In genomic region chr12:50925342-50925651, GRCh38 we compare ENCODE assay signal across 8 cellular contexts. TPM values are rescaled to one million over a fixed set of nuclear protein-coding genes. Genes with fewer than 3 reads are reported as not detected.
DNase-seq lines count a peak whose midpoint lies in the region; ATAC-seq lines count a peak whose summit lies in the region.

No MANE protein-coding gene starts in this region.

- peaks cover 26% of the 10 kb centered on the region for H3K4me1 ChIP-seq in iPS-15b (ENCODE audit: control insufficient read depth, insufficient read depth, low read length)

- H3K9me3 Mint-ChIP-seq in activated T-cell treated with anti-CD3 and anti-CD28 coated beads, Interleukin-2, amount 50 U/mL, for 72 hours = no peaks in the 10 kb centered on the region
- H3K9me3 Mint-ChIP-seq in activated naive CD8-positive, alpha-beta T cell treated with anti-CD3 and anti-CD28 coated beads for 36 hours = no peaks in the 10 kb centered on the region

- no peaks in the 10 kb centered on the region for H3K9me3 ChIP-seq in iPS-15b (ENCODE audit: control insufficient read depth, insufficient read depth, low read length)

- peak overlapping the region; percentile 68 to 70 for H3K4me3 Mint-ChIP-seq in activated T-cell treated with anti-CD3 and anti-CD28 coated beads, Interleukin-2, amount 50 U/mL, for 72 hours
- H3K4me3 Mint-ChIP-seq in activated naive CD8-positive, alpha-beta T cell treated with anti-CD3 and anti-CD28 coated beads for 36 hours = peak overlapping the region; percentile 78

- DNase-seq in activated T-cell treated with anti-CD3 and anti-CD28 coated beads, Interleukin-2, amount 50 U/mL, for 72 hours = no peak
- DNase-seq in activated T-cell treated with anti-CD3 and anti-CD28 coated beads, Interleukin-2, amount 50 U/mL, for 48 hours = no peak
- DNase-seq in activated naive CD8-positive, alpha-beta T cell treated with anti-CD3 and anti-CD28 coated beads for 36 hours = peak; percentile 14
- DNase-seq in stimulated activated CD8-positive, alpha-beta memory T cell treated with anti-CD3 and anti-CD28 coated beads, Interleukin-4, amount 100 ng/mL, for 48 hours = peak; percentile 35
- DNase-seq in NCI-H526 (lab: John Stamatoyannopoulos, UW) (no peak), NCI-H187 (lab: John Stamatoyannopoulos, UW) (no peak)
- DNase-seq in stimulated activated CD4-positive, alpha-beta T cell treated with anti-CD3 and anti-CD28 coated beads, Interleukin-15, amount 100 ng/mL, for 24 hours = no peak

- H3K9ac ChIP-seq in iPS-15b (ENCODE audit: low read depth, low read length) = no peak overlapping the region

- ATAC-seq in activated T-cell treated with anti-CD3 and anti-CD28 coated beads, Interleukin-2, amount 50 U/mL, for 72 hours (replicated peaks in 1 of 2) = peak in 1 of 2 donors; percentile 20

- no peaks in the 10 kb centered on the region for H3K36me3 ChIP-seq in iPS-15b (ENCODE audit: control insufficient read depth, insufficient read depth, low read length)

- H3K36me3 Mint-ChIP-seq in activated T-cell treated with anti-CD3 and anti-CD28 coated beads, Interleukin-2, amount 50 U/mL, for 72 hours (ENCODE audit: insufficient read depth in 2 of 2) = no peaks in the 10 kb centered on the region
- H3K36me3 Mint-ChIP-seq in activated naive CD8-positive, alpha-beta T cell treated with anti-CD3 and anti-CD28 coated beads for 36 hours = peaks cover 3% of the 10 kb centered on the region

- H3K4me3 ChIP-seq in iPS-15b (ENCODE audit: low read depth, low read length) = peak overlapping the region; percentile 49

- no peak overlapping the region for H3K27ac Mint-ChIP-seq in activated T-cell treated with anti-CD3 and anti-CD28 coated beads, Interleukin-2, amount 50 U/mL, for 72 hours
- no peak overlapping the region for H3K27ac Mint-ChIP-seq in activated naive CD8-positive, alpha-beta T cell treated with anti-CD3 and anti-CD28 coated beads for 36 hours

- peaks cover 28% of the 10 kb centered on the region for H3K4me1 Mint-ChIP-seq in activated T-cell treated with anti-CD3 and anti-CD28 coated beads, Interleukin-2, amount 50 U/mL, for 72 hours (ENCODE audit: low read depth)
- H3K4me1 Mint-ChIP-seq in activated naive CD8-positive, alpha-beta T cell treated with anti-CD3 and anti-CD28 coated beads for 36 hours = peaks cover 40% of the 10 kb centered on the region

- no peaks in the 10 kb centered on the region for H3K27me3 ChIP-seq in iPS-15b (ENCODE audit: control insufficient read depth, insufficient read depth, low read length)

- peaks cover 5% of the 10 kb centered on the region for H3K27me3 Mint-ChIP-seq in activated T-cell treated with anti-CD3 and anti-CD28 coated beads, Interleukin-2, amount 50 U/mL, for 72 hours (ENCODE audit: low read depth)
- H3K27me3 Mint-ChIP-seq in activated naive CD8-positive, alpha-beta T cell treated with anti-CD3 and anti-CD28 coated beads for 36 hours = no peaks in the 10 kb centered on the region

RNA-seq across cellular contexts. Expression of gene HIGD1C, which starts 27.0 kb away (rescaled TPM):
- not detected for total RNA-seq in activated T-cell treated with anti-CD3 and anti-CD28 coated beads, Interleukin-2, amount 50 U/mL, for 72 hours
- not detected for total RNA-seq in activated naive CD8-positive, alpha-beta T cell treated with anti-CD3 and anti-CD28 coated beads for 36 hours

Comparison
In these comparisons a context has a peak if more than half of its experiments do, and no peak if none do; other contexts are left out.
1. DNase-seq: peak in activated naive CD8-positive, alpha-beta T cell treated with anti-CD3 and anti-CD28 coated beads for 36 hours (single experiment) and stimulated activated CD8-positive, alpha-beta memory T cell treated with anti-CD3 and anti-CD28 coated beads, Interleukin-4, amount 100 ng/mL, for 48 hours (single experiment); none in activated T-cell treated with anti-CD3 and anti-CD28 coated beads, Interleukin-2, amount 50 U/mL, for 72 hours (0 of 2), activated T-cell treated with anti-CD3 and anti-CD28 coated beads, Interleukin-2, amount 50 U/mL, for 48 hours (0 of 2), NCI-H526 (0 of 2), stimulated activated CD4-positive, alpha-beta T cell treated with anti-CD3 and anti-CD28 coated beads, Interleukin-15, amount 100 ng/mL, for 24 hours (single experiment) and NCI-H187 (0 of 2).